In the genomic region with DNA sequence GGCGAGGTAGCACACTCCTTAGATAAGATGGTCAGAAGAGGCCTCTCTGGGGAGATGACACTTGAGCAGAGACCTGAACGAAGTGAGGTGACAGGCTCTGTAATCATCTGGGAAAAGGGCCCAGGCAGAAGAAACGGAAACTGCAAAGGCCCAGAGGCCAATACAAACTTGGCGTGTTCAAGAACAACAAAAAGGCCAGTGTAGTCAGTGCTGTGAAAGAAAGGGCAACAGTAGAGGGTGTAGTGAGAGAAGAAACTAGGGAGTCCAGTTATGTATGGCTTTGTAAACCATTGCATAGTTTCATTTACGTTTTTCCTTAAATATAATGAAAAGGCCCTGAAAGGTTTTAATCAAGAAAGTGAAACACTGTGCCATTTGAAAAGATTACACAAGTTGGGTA, we compare ENCODE assay signal across 1 cellular context.
TF ChIP-seq lines count a peak whose summit lies in the region.

No MANE protein-coding gene starts in this region.

TF ChIP-seq in endothelial cell of umbilical vein, 7 proteins besides CTCF, POLR2A, EP300 and RAD21:
- TF ChIP-seq JUN (IDR thresholded peaks at IDR 0.05; ENCODE audit: borderline replicate concordance, insufficient read depth, insufficient read length, low read depth), result no peak
- TF ChIP-seq EZH2 (IDR thresholded peaks at IDR 0.05; ENCODE audit: borderline replicate concordance, low read depth, low read length, severe bottlenecking), result no peak
- TF ChIP-seq GATA2 (IDR thresholded peaks at IDR 0.05; ENCODE audit: insufficient read depth, insufficient read length, low read depth, low read length), result no peak
- no peak for TF ChIP-seq MYC (IDR thresholded peaks at IDR 0.05; ENCODE audit: low read depth, low read length)
- no peak for TF ChIP-seq MAX (IDR thresholded peaks at IDR 0.05; ENCODE audit: insufficient read depth, insufficient read length)
- TF ChIP-seq POLR2AphosphoS5 (IDR thresholded peaks at IDR 0.05; ENCODE audit: insufficient read depth, low read depth, low read length), result no peak
- TF ChIP-seq FOS (IDR thresholded peaks at IDR 0.05; ENCODE audit: borderline replicate concordance, insufficient read depth, low read length), result no peak
TF ChIP-seq in endothelial cell of umbilical vein: peak in this region for 0.
